Comparison of ENCODE assay signal across 8 cellular contexts in genomic region chr17:47733414-47734288, GRCh38. TPM values are rescaled to one million over a fixed set of nuclear protein-coding genes. Genes with fewer than 3 reads are reported as not detected.
DNase-seq lines count a peak whose midpoint lies in the region; ATAC-seq and TF ChIP-seq lines count a peak whose summit lies in the region.

No MANE protein-coding gene starts in this region.

- peaks cover 3% of the 10 kb centered on the region for H3K36me3 Mint-ChIP-seq in endothelial cell (ENCODE audit: low read depth, unreplicated experiment)

- peaks cover 29% of the 10 kb centered on the region for H3K4me1 Mint-ChIP-seq in endothelial cell (ENCODE audit: unreplicated experiment)

- ATAC-seq in GM21825 (IDR thresholded peaks at IDR 0.05; ENCODE audit: unreplicated experiment), result peak; percentile 24
- no peak for ATAC-seq in omental fat pad (ENCODE audit: low FRiP score)

- DNase-seq in GM06990 (ENCODE audit: extremely low read depth, insufficient read length) (no peak), endothelial cell (ENCODE audit: low spot score) (no peak), omental fat pad (ENCODE audit: low spot score) (peak; percentile 17), pons (ENCODE audit: low spot score) (no peak), putamen (ENCODE audit: low spot score) (no peak), NCI-H2081 (lab: John Stamatoyannopoulos, UW) (no peak)

- H3K27ac Mint-ChIP-seq in endothelial cell (ENCODE audit: unreplicated experiment), result peak overlapping the region; percentile 54

- no peaks in the 10 kb centered on the region for H3K36me3 ChIP-seq in GM06990 (ENCODE audit: control insufficient read depth, insufficient read depth, low read length)
- H3K36me3 ChIP-seq in OCI-LY3 (replicated peaks; ENCODE audit: low read depth, low read length), result no peaks in the 10 kb centered on the region

- H3K4me2 ChIP-seq in OCI-LY3 (ENCODE audit: low read length), result peak overlapping the region; percentile 7; the same call in 1 of the 2 replicates

- H3K27me3 ChIP-seq in GM06990 (replicated peaks; ENCODE audit: control insufficient read depth, insufficient read depth, low read length) (no peaks in the 10 kb centered on the region; the same call in 1 of the 2 replicates), OCI-LY3 (ENCODE audit: low read depth, low read length) (peaks cover 46% of the 10 kb centered on the region)

- H3K9me3 ChIP-seq in OCI-LY3 (ENCODE audit: insufficient read depth, low read length), result no peaks in the 10 kb centered on the region

- no peak for TF ChIP-seq CTCF in GM06990 (IDR thresholded peaks at IDR 0.05; ENCODE audit: insufficient read depth, low read length, poor library complexity, severe bottlenecking)
- TF ChIP-seq CTCF in OCI-LY3 (IDR thresholded peaks at IDR 0.05; ENCODE audit: low read depth, low read length), result no peak
- TF ChIP-seq CTCF in endothelial cell (IDR thresholded peaks at IDR 0.05; ENCODE audit: unreplicated experiment), result no peak
- no peak for TF ChIP-seq CTCF in omental fat pad (IDR thresholded peaks at IDR 0.05)

- H3K27me3 Mint-ChIP-seq in endothelial cell (ENCODE audit: unreplicated experiment), result peaks cover 26% of the 10 kb centered on the region

- H3K79me2 ChIP-seq in OCI-LY3 (ENCODE audit: low read length), result no peaks in the 10 kb centered on the region

- H3K9ac ChIP-seq in OCI-LY3 (ENCODE audit: low read length), result no peak overlapping the region

- H3K4me3 Mint-ChIP-seq in endothelial cell (ENCODE audit: unreplicated experiment), result peak overlapping the region; percentile 88

- H3K9me3 Mint-ChIP-seq in endothelial cell (ENCODE audit: unreplicated experiment), result no peaks in the 10 kb centered on the region

- no peak overlapping the region for H3K27ac ChIP-seq in OCI-LY3 (ENCODE audit: low read length)

- H3K4me3 ChIP-seq in GM06990 (replicated peaks; ENCODE audit: low read depth, low read length) (peak overlapping the region; percentile 53), OCI-LY3 (ENCODE audit: low read length) (no peak overlapping the region)

- H3K4me1 ChIP-seq in OCI-LY3 (ENCODE audit: low read length), result peaks cover 10% of the 10 kb centered on the region

- no peak overlapping the region for H2AFZ ChIP-seq in OCI-LY3 (ENCODE audit: low read depth, low read length)

- H4K20me1 ChIP-seq in OCI-LY3 (ENCODE audit: insufficient read depth, low read length), result no peaks in the 10 kb centered on the region

RNA-seq across cellular contexts. Expression of gene TBX21, which starts 0.6 kb away (rescaled TPM):
- total RNA-seq in endothelial cell (ENCODE audit: unreplicated experiment) (0.21 TPM), omental fat pad (1 to 10 TPM in 3 of 4 donors, under 1 TPM in 1; 0.46 to 4.6 (median 2.0) TPM)

RNA-seq across cellular contexts. Expression of gene TBKBP1, which starts 39.7 kb away (rescaled TPM):
- total RNA-seq in endothelial cell (ENCODE audit: unreplicated experiment) (31.4 TPM), omental fat pad (10 to 100 TPM in 3 of 4 donors, 1 to 10 TPM in 1; 4.0 to 15.6 (median 10.5) TPM)
